In the genomic region with DNA sequence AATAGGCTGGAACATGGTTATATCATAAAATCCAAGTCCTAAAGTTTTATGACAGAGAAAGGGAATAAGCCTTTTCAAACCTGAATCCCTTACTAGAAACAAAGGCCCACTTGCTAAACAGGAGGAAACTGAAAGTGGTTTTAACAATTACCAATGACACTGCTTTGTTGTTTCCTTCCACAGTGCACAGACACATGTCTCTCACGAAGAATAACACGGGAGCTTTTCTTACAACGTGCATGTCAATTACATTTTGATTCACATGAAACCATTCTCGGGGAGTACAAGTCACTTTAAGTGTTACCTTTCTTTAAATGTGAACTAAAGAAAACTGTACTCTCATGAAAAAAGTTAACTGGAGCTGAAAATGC, we compare ENCODE assay signal across 10 cellular contexts. TPM values are rescaled to one million over a fixed set of nuclear protein-coding genes. Genes with fewer than 3 reads are reported as not detected.
DNase-seq lines count a peak whose midpoint lies in the region; ATAC-seq and TF ChIP-seq lines count a peak whose summit lies in the region.
"Had no signal": no experiment of that assay in that cellular context is flagged by ENCODE, and none has a peak within 500 bp of the region (broad histone marks: within the 10 kb centered on the region; RNA-seq: fewer than 3 reads in every experiment).

No MANE protein-coding gene starts in this region.

- H3K9me3 ChIP-seq in MG63 (no peaks in the 10 kb centered on the region), neural cell (ENCODE audit: low read length) (no peaks in the 10 kb centered on the region)

- H3F3A ChIP-seq in neural cell (ENCODE audit: insufficient read depth, low read length, poor library complexity, severe bottlenecking), result no peaks in the 10 kb centered on the region

- H3K9me2 ChIP-seq in neural cell (ENCODE audit: insufficient read depth, low read length), result no peaks in the 10 kb centered on the region

- H3K4me3 ChIP-seq in GM12865 (ENCODE audit: low read depth, low read length), result peak overlapping the region; percentile 86
- peak overlapping the region; percentile 64 for H3K4me3 ChIP-seq in MG63
- peak overlapping the region; percentile 70 for H3K4me3 ChIP-seq in neural cell (ENCODE audit: low read length)

- H3K27me3 ChIP-seq in MG63 (no peaks in the 10 kb centered on the region), neural cell (ENCODE audit: insufficient read depth, low read depth, low read length) (no peaks in the 10 kb centered on the region)

- peak overlapping the region; percentile 100 for H3K27ac Mint-ChIP-seq in central memory CD8-positive, alpha-beta T cell (ENCODE audit: low read depth)

- peaks cover 19% of the 10 kb centered on the region for H3K79me2 ChIP-seq in neural cell (replicated peaks; ENCODE audit: insufficient read depth, low read length)

- peaks cover 12% of the 10 kb centered on the region for H3K27me3 Mint-ChIP-seq in central memory CD8-positive, alpha-beta T cell

- no peak for TF ChIP-seq CTCF in GM12865 (IDR thresholded peaks at IDR 0.05; ENCODE audit: insufficient read depth, low read depth, low read length, missing control alignments)
- TF ChIP-seq CTCF in neural cell (IDR thresholded peaks at IDR 0.05; ENCODE audit: poor library complexity, severe bottlenecking), result no peak
- TF ChIP-seq CTCF in GM10248 (IDR thresholded peaks at IDR 0.05; ENCODE audit: control extremely low read depth, extremely low read depth, low read depth, missing control alignments), result no peak

- H3K27ac ChIP-seq in neural cell (ENCODE audit: low read length), result peak overlapping the region; percentile 96

- peak overlapping the region; percentile 92 for H3K4me3 Mint-ChIP-seq in central memory CD8-positive, alpha-beta T cell

- ATAC-seq in central memory CD8-positive, alpha-beta T cell (replicated peaks; ENCODE audit: extremely low read depth, poor library complexity, severe bottlenecking), result no peak
- no peak for ATAC-seq in HG02642 (IDR thresholded peaks at IDR 0.05; ENCODE audit: poor library complexity, unreplicated experiment)
- ATAC-seq in HG03280 (IDR thresholded peaks at IDR 0.05; ENCODE audit: unreplicated experiment), result no peak
- no peak for ATAC-seq in GM21367 (IDR thresholded peaks at IDR 0.05; ENCODE audit: unreplicated experiment)

- H3K36me3 Mint-ChIP-seq in central memory CD8-positive, alpha-beta T cell (ENCODE audit: insufficient read depth), result peaks cover 38% of the 10 kb centered on the region

- CTCF ChIA-PET in GM10248 (lab: Yijun Ruan, JAX), result interaction anchor here (1.1 to 7.3 kb wide), 9 partner anchors 10 to 640 kb away, joined by 3 to 118 read pairs (median 4); a partner anchor contains a TSS

- POLR2A ChIA-PET in GM10248 (lab: Yijun Ruan, JAX), result no interaction called here

- H3K9ac ChIP-seq in neural cell (ENCODE audit: low read length), result peak overlapping the region; percentile 81

- H3K36me3 ChIP-seq in MG63, result peaks cover 4% of the 10 kb centered on the region; the same call in 1 of the 2 replicates
- no peaks in the 10 kb centered on the region for H3K36me3 ChIP-seq in neural cell (ENCODE audit: insufficient read depth, low read length)

- peaks cover 38% of the 10 kb centered on the region for H3K4me1 Mint-ChIP-seq in central memory CD8-positive, alpha-beta T cell

- H3K9me3 Mint-ChIP-seq in central memory CD8-positive, alpha-beta T cell, result peaks cover 5% of the 10 kb centered on the region

- H3K4me2 ChIP-seq in neural cell (ENCODE audit: low read length), result peak overlapping the region; percentile 95

- no peak for TF ChIP-seq EP300 in neural cell (conservative IDR thresholded peaks at IDR 0.05; ENCODE audit: poor library complexity, severe bottlenecking)

- TF ChIP-seq RAD21 in neural cell (conservative IDR thresholded peaks at IDR 0.05), result no peak

- DNase-seq in GM12865 (ENCODE audit: low read depth) (peak; percentile 28), MG63 (no peak), GM10248 (ENCODE audit: extremely low spot score) (no peak)
- no peak for DNase-seq in central memory CD8-positive, alpha-beta T cell (ENCODE audit: low spot score in 2 of 2)
- DNase-seq: H7, SHP77 treated with DMSO at 0.1 percent for 48 hours had no signal

- no peaks in the 10 kb centered on the region for H4K20me1 ChIP-seq in neural cell (ENCODE audit: insufficient read depth)

- no peak overlapping the region for H2AFZ ChIP-seq in neural cell (ENCODE audit: low read depth, low read length)

TF ChIP-seq in neural cell, 6 proteins besides CTCF, POLR2A, EP300 and RAD21:
- no peak for TF ChIP-seq EZH2 (IDR thresholded peaks at IDR 0.05; ENCODE audit: borderline replicate concordance, insufficient read depth, low read length, poor library complexity, severe bottlenecking)
- no peak for TF ChIP-seq POLR2AphosphoS5 (IDR thresholded peaks at IDR 0.05)
- TF ChIP-seq MXI1 (conservative IDR thresholded peaks at IDR 0.05; ENCODE audit: poor library complexity, severe bottlenecking), result no peak
- TF ChIP-seq SMC3 (conservative IDR thresholded peaks at IDR 0.05; ENCODE audit: poor library complexity), result no peak
- TF ChIP-seq TAF1 (IDR thresholded peaks at IDR 0.05; ENCODE audit: low read depth), result no peak
- TF ChIP-seq, protein P1, sequence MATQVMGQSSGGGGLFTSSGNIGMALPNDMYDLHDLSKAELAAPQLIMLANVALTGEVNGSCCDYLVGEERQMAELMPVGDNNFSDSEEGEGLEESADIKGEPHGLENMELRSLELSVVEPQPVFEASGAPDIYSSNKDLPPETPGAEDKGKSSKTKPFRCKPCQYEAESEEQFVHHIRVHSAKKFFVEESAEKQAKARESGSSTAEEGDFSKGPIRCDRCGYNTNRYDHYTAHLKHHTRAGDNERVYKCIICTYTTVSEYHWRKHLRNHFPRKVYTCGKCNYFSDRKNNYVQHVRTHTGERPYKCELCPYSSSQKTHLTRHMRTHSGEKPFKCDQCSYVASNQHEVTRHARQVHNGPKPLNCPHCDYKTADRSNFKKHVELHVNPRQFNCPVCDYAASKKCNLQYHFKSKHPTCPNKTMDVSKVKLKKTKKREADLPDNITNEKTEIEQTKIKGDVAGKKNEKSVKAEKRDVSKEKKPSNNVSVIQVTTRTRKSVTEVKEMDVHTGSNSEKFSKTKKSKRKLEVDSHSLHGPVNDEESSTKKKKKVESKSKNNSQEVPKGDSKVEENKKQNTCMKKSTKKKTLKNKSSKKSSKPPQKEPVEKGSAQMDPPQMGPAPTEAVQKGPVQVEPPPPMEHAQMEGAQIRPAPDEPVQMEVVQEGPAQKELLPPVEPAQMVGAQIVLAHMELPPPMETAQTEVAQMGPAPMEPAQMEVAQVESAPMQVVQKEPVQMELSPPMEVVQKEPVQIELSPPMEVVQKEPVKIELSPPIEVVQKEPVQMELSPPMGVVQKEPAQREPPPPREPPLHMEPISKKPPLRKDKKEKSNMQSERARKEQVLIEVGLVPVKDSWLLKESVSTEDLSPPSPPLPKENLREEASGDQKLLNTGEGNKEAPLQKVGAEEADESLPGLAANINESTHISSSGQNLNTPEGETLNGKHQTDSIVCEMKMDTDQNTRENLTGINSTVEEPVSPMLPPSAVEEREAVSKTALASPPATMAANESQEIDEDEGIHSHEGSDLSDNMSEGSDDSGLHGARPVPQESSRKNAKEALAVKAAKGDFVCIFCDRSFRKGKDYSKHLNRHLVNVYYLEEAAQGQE (IDR thresholded peaks at IDR 0.05; ENCODE audit: borderline replicate concordance), result no peak

RNA-seq across cellular contexts. Expression of a gene that starts 1.4 kb away (rescaled TPM):
- 15.6 and 49.7 TPM in 2 replicates for total RNA-seq in MG63 (2014; rRNA removed; shearing (Covaris generic); ENCODE audit: low replicate concordance)
- polyA plus RNA-seq in neural cell, result 68.4 and 68.5 TPM in 2 replicates
- polyA minus RNA-seq in neural cell, result 20.9 and 27.4 TPM in 2 replicates
